In the genomic region with DNA sequence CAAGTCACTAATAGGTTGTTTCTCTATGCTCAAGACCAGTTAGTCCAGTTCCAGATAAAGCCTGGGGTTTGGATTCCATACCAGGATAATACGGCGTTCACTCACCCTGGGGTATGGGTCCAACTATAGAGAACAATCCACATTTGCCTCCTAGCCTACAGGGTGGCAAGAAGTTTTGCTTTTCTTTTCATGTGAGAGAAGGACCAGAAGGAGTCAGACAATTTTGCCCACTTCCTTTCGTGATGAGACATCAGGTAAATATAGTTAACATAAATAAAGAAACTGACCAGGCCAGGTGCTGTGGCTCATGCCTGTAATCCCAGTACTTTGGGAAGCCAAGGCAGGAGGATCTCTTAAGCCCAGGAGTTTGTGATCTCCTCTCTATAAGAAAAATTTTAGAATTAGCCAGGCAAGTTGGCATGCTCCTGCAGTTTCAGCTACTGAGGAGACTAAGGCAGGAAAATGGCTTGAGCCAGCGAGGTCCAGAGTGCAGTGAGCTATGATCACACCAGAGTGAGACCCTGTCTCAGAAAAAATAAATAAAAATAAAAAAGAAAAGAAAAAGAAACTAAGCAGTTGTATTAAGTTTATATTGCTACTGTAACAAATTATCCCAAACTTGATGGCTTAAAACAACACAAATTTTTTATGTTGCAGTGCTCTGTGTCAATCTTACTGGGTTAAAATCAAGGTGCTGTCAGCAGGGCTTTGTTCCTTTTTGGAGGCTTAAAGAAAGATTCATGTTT, we compare ENCODE assay signal across 1 cellular context.
TF ChIP-seq lines count a peak whose summit lies in the region.

No MANE protein-coding gene starts in this region.

TF ChIP-seq in GM12878, 131 proteins besides CTCF, POLR2A, EP300 and RAD21 (continued from another document):
- peak; percentile 41; the same call in 1 of the 2 replicates for TF ChIP-seq CREM (IDR thresholded peaks at IDR 0.05; ENCODE audit: low read depth)
- TF ChIP-seq, protein P1, sequence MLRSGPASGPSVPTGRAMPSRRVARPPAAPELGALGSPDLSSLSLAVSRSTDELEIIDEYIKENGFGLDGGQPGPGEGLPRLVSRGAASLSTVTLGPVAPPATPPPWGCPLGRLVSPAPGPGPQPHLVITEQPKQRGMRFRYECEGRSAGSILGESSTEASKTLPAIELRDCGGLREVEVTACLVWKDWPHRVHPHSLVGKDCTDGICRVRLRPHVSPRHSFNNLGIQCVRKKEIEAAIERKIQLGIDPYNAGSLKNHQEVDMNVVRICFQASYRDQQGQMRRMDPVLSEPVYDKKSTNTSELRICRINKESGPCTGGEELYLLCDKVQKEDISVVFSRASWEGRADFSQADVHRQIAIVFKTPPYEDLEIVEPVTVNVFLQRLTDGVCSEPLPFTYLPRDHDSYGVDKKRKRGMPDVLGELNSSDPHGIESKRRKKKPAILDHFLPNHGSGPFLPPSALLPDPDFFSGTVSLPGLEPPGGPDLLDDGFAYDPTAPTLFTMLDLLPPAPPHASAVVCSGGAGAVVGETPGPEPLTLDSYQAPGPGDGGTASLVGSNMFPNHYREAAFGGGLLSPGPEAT (IDR thresholded peaks at IDR 0.05; ENCODE audit: low read depth) = no peak; the same call in 1 of the 2 replicates
- TF ChIP-seq NR2C2 (IDR thresholded peaks at IDR 0.05; ENCODE audit: borderline replicate concordance, control insufficient read depth, insufficient read length, low read depth) = no peak
- TF ChIP-seq, protein P2, sequence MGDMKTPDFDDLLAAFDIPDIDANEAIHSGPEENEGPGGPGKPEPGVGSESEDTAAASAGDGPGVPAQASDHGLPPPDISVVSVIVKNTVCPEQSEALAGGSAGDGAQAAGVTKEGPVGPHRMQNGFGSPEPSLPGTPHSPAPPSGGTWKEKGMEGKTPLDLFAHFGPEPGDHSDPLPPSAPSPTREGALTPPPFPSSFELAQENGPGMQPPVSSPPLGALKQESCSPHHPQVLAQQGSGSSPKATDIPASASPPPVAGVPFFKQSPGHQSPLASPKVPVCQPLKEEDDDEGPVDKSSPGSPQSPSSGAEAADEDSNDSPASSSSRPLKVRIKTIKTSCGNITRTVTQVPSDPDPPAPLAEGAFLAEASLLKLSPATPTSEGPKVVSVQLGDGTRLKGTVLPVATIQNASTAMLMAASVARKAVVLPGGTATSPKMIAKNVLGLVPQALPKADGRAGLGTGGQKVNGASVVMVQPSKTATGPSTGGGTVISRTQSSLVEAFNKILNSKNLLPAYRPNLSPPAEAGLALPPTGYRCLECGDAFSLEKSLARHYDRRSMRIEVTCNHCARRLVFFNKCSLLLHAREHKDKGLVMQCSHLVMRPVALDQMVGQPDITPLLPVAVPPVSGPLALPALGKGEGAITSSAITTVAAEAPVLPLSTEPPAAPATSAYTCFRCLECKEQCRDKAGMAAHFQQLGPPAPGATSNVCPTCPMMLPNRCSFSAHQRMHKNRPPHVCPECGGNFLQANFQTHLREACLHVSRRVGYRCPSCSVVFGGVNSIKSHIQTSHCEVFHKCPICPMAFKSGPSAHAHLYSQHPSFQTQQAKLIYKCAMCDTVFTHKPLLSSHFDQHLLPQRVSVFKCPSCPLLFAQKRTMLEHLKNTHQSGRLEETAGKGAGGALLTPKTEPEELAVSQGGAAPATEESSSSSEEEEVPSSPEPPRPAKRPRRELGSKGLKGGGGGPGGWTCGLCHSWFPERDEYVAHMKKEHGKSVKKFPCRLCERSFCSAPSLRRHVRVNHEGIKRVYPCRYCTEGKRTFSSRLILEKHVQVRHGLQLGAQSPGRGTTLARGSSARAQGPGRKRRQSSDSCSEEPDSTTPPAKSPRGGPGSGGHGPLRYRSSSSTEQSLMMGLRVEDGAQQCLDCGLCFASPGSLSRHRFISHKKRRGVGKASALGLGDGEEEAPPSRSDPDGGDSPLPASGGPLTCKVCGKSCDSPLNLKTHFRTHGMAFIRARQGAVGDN (IDR thresholded peaks at IDR 0.05) = 0 out of 2 replicates have a peak, but pooled peaks have one; percentile 14
- 0 out of 2 replicates have a peak, but pooled peaks have one; percentile 12 for TF ChIP-seq PAX5 (IDR thresholded peaks at IDR 0.05; ENCODE audit: borderline replicate concordance, low read depth, low read length)
- TF ChIP-seq, protein P3, sequence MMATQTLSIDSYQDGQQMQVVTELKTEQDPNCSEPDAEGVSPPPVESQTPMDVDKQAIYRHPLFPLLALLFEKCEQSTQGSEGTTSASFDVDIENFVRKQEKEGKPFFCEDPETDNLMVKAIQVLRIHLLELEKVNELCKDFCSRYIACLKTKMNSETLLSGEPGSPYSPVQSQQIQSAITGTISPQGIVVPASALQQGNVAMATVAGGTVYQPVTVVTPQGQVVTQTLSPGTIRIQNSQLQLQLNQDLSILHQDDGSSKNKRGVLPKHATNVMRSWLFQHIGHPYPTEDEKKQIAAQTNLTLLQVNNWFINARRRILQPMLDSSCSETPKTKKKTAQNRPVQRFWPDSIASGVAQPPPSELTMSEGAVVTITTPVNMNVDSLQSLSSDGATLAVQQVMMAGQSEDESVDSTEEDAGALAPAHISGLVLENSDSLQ (IDR thresholded peaks at IDR 0.05) = peak; percentile 90
- TF ChIP-seq MTA3 (IDR thresholded peaks at IDR 0.05; ENCODE audit: borderline replicate concordance, low read length) = peak; percentile 61; the same call in 1 of the 2 replicates
- no peak for TF ChIP-seq ATF2 (IDR thresholded peaks at IDR 0.05; ENCODE audit: low read length)
- 0 out of 2 replicates have a peak, but pooled peaks have one; percentile 8 for TF ChIP-seq IRF4 (IDR thresholded peaks at IDR 0.05; ENCODE audit: low read depth, low read length)
- peak in 1 of 2 experiments; percentile 89; a peak in 2 of 4 replicates for TF ChIP-seq ETV6 (conservative IDR thresholded peaks at IDR 0.05 in 1 of 2, IDR thresholded peaks at IDR 0.05 in 1 of 2; ENCODE audit: borderline replicate concordance in 1 of 2, low read depth in 1 of 2)
- TF ChIP-seq CBFB (IDR thresholded peaks at IDR 0.05; ENCODE audit: low read depth) = 0 out of 2 replicates have a peak, but pooled peaks have one; percentile 15
- TF ChIP-seq BCL11A (IDR thresholded peaks at IDR 0.05; ENCODE audit: low read depth, low read length) = peak; percentile 56
- TF ChIP-seq KAT2A (conservative IDR thresholded peaks at IDR 0.05; ENCODE audit: control insufficient read depth, low read depth, low read length) = no peak
- TF ChIP-seq DPF2 (IDR thresholded peaks at IDR 0.05) = peak; percentile 54; the same call in 1 of the 2 replicates
- no peak for TF ChIP-seq ASH2L (IDR thresholded peaks at IDR 0.05; ENCODE audit: borderline replicate concordance, low read depth)
- TF ChIP-seq RUNX3 (IDR thresholded peaks at IDR 0.05; ENCODE audit: low read length) = peak; percentile 72
- TF ChIP-seq MEF2A (IDR thresholded peaks at IDR 0.05; ENCODE audit: insufficient read depth, low read depth, low read length) = peak; percentile 65; the same call in 1 of the 2 replicates
- TF ChIP-seq JUNB (IDR thresholded peaks at IDR 0.05) = peak; percentile 50
- TF ChIP-seq CUX1 (IDR thresholded peaks at IDR 0.05; ENCODE audit: insufficient replicate concordance, low read depth, low read length) = peak; percentile 13
- peak; percentile 65 for TF ChIP-seq NFIC (IDR thresholded peaks at IDR 0.05; ENCODE audit: low read depth, low read length)
- peak; percentile 73 for TF ChIP-seq EED (IDR thresholded peaks at IDR 0.05; ENCODE audit: low read depth)
